In the genomic region with DNA sequence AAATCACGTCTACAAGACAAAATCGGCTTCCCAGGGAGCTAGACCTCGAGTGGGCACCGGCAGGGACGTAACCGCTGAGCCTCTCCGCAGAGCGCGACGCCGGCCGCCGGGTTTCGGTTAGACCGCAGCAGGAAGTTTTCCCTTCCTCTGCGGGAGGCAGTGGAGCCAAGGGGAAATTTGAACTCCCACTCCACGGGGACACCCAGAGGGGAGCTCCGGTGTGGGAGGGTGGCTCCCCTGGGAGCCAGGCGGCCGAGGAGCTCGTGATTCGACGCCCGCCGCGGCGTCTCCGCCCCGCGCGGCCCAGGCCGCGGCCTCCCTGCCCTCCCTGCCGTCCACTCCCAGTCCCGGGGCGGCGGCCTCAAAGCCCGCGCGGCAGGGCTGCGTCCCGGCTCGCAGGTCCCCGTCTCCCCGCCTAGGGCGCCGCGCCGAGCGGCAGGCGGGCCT, we compare ENCODE assay signal across 8 cellular contexts.
DNase-seq lines count a peak whose midpoint lies in the region; ATAC-seq and TF ChIP-seq lines count a peak whose summit lies in the region.

No MANE protein-coding gene starts in this region.

- no peak for TF ChIP-seq CTCF in C4-2B (conservative IDR thresholded peaks at IDR 0.05)

- H3K27me3 ChIP-seq in NT2/D1 (ENCODE audit: insufficient read depth, insufficient read length), result peaks cover 2% of the 10 kb centered on the region

- peak overlapping the region; percentile 81 for H3K4me3 ChIP-seq in NT2/D1 (ENCODE audit: insufficient read length, low read depth)
- peak overlapping the region; percentile 73 for H3K4me3 ChIP-seq in skeletal muscle cell (ENCODE audit: low read depth, low read length)

- H3K27ac ChIP-seq in C4-2B (peak overlapping the region; percentile 95), angular gyrus (ENCODE audit: low read depth, low read length) (peak overlapping the region; percentile 94)

- no peaks in the 10 kb centered on the region for H3K36me3 ChIP-seq in NT2/D1 (ENCODE audit: insufficient read depth, insufficient read length, low read length)

- H3K9me3 ChIP-seq in NT2/D1 (ENCODE audit: insufficient read depth, low read length), result no peaks in the 10 kb centered on the region

- DNase-seq in NT2/D1 (ENCODE audit: low read depth, low spot score) (no peak), hypothalamus (lab: John Stamatoyannopoulos, UW) (peak in 37 of 51 donors; percentile 25 to 85 (median 58)), skeletal muscle cell (ENCODE audit: low read depth) (peak; percentile 12), NCI-H510A treated with DMSO at 0.1 percent for 48 hours (lab: John Stamatoyannopoulos, UW) (no peak)

- ATAC-seq in GM18873 (IDR thresholded peaks at IDR 0.05; ENCODE audit: low FRiP score, unreplicated experiment), result peak; percentile 28
- peak; percentile 16 for ATAC-seq in HG03103 (IDR thresholded peaks at IDR 0.05; ENCODE audit: low read depth, unreplicated experiment)

- H3K9ac ChIP-seq in NT2/D1 (ENCODE audit: insufficient read length, low read depth), result peak overlapping the region; percentile 91

- H3K4me1 ChIP-seq in NT2/D1 (ENCODE audit: insufficient read depth, insufficient read length), result no peaks in the 10 kb centered on the region

Comparison
In these comparisons a context has a peak if more than half of its experiments do, and no peak if none do; other contexts are left out.
1. DNase-seq: peak in hypothalamus (37 of 51) and skeletal muscle cell (single experiment); none in NT2/D1 (single experiment) and NCI-H510A treated with DMSO at 0.1 percent for 48 hours (single experiment).